ENCODE assay signal across 12 cellular contexts in the genomic region with DNA sequence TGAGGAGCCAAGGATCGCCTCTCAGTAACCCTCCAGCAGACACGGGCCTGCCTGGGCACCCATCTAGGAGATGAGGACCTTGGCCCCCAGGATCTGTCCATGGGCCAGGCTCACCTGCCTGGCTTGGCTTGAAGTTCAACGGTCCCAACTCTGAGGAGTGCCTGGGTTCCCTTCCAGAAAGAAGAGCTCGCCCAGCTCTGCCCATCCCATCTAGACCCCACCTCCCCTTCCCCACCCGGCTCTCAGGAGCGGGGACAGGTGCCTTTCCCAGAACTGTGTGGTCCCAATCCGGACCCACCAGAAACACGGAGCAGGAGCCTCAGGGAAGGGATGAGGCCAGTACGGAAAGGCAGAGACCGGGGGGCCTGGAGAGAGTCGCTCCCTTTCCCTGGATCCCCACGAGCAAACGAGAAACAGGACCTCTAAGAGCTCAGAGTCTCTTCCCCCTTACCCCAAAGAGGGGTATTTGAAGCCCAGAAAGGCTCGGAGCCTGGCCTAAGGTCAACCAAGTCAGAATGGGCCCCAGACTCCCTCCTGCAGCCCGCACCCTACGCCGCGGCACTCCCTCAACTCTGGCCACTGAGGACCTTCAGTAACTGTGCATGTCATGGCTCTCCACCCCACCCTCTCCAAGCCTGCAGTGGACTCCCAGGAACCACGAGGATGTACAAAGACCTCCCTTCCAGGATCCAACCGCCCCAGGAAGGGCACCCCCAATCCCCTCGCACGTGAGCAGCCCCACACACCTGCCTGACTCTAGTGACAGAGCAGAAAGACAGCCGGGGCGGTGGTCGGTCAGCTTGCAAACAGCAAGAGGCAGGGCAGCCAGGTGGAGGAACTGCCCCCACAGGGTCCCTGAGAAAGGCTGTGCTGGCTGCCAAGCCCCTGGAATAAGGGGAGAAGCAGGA. TPM values are rescaled to one million over a fixed set of nuclear protein-coding genes. Genes with fewer than 3 reads are reported as not detected.
DNase-seq lines count a peak whose midpoint lies in the region; ATAC-seq and TF ChIP-seq lines count a peak whose summit lies in the region.
"Had no signal": no experiment of that assay in that cellular context is flagged by ENCODE, and none has a peak within 500 bp of the region (broad histone marks: within the 10 kb centered on the region; RNA-seq: fewer than 3 reads in every experiment).

No MANE protein-coding gene starts in this region.

- no peak overlapping the region for H2AK5ac ChIP-seq in trophoblast cell (ENCODE audit: low read length)

- H3K36me3 ChIP-seq in heart right ventricle (peaks cover 0 to 35% (median 25%) of the 10 kb centered on the region in 9 donors), trophoblast cell (ENCODE audit: control insufficient read depth in 1 of 2, insufficient read depth in 2 of 2, low read length in 2 of 2) (peaks cover 21 to 32% of the 10 kb centered on the region in 2 experiments)

- POLR2A ChIA-PET in CD4-positive, alpha-beta T cell (lab: Charles Lee), result no interaction called here
- POLR2A ChIA-PET in RWPE1 (lab: Yijun Ruan, JAX; ENCODE audit: low non-redundant PET), result interaction anchor here (0.6 kb wide), 1 partner anchor 954 kb away, joined by 3 read pairs; no protein-coding TSS in a partner anchor

- peak overlapping the region; percentile 20 for H3K27ac Mint-ChIP-seq in CD4-positive, alpha-beta T cell

- no peak overlapping the region for H2BK12ac ChIP-seq in trophoblast cell (ENCODE audit: low read length)

- CTCF ChIA-PET in CD4-positive, alpha-beta T cell (lab: Charles Lee), result interaction anchor here (0.6 kb wide), 1 partner anchor 24 kb away, joined by 3 read pairs; no protein-coding TSS in a partner anchor
- CTCF ChIA-PET in RWPE1 (lab: Yijun Ruan, JAX), result no interaction called here

- H3K9ac ChIP-seq in trophoblast cell (ENCODE audit: low read length), result no peak overlapping the region

- peaks cover 13% of the 10 kb centered on the region for H3K79me2 ChIP-seq in trophoblast cell (ENCODE audit: control insufficient read depth, insufficient read depth, low read length, poor library complexity)

- H4K91ac ChIP-seq in trophoblast cell (ENCODE audit: low read depth, low read length), result no peak overlapping the region

- no peak for TF ChIP-seq POLR2A in erythroblast (IDR thresholded peaks at IDR 0.05; ENCODE audit: low read length)

- no peak overlapping the region for H3K18ac ChIP-seq in trophoblast cell (ENCODE audit: low read length)

- H3K14ac ChIP-seq in trophoblast cell (ENCODE audit: low read length), result no peak overlapping the region

- H3K4me2 ChIP-seq in trophoblast cell (ENCODE audit: low read length), result no peak overlapping the region

- H3K4me1 ChIP-seq in heart right ventricle (peaks cover 15 to 69% (median 53%) of the 10 kb centered on the region in 9 donors), trophoblast cell (ENCODE audit: control insufficient read depth in 1 of 2, insufficient read depth in 2 of 2, low read length in 2 of 2) (peaks cover 15 to 23% of the 10 kb centered on the region in 2 experiments)

- H3K27ac ChIP-seq in CD4-positive, alpha-beta T cell (ENCODE audit: low read depth, low read length), result no peak overlapping the region
- H3K27ac ChIP-seq in RWPE1 (peak overlapping the region; percentile 85), heart right ventricle (peak overlapping the region; percentile 70 to 99 (median 92)), trophoblast cell (ENCODE audit: low read depth, low read length) (no peak overlapping the region)
- H3K27ac ChIP-seq: WERI-Rb-1 had no signal

- no peaks in the 10 kb centered on the region for H3K27me3 Mint-ChIP-seq in CD4-positive, alpha-beta T cell

- no peaks in the 10 kb centered on the region for H3K27me3 ChIP-seq in CD4-positive, alpha-beta T cell (ENCODE audit: control insufficient read depth, insufficient read depth, low read length)
- no peaks in the 10 kb centered on the region for H3K27me3 ChIP-seq in heart right ventricle
- H3K27me3 ChIP-seq in trophoblast cell (ENCODE audit: insufficient read depth, low read length), result no peaks in the 10 kb centered on the region

- H3K9me3 ChIP-seq in CD4-positive, alpha-beta T cell (ENCODE audit: control insufficient read depth, low read length), result no peaks in the 10 kb centered on the region
- H3K9me3 ChIP-seq in heart right ventricle, result no peaks in the 10 kb centered on the region
- H3K9me3 ChIP-seq in trophoblast cell (ENCODE audit: insufficient read depth, low read depth, low read length), result no peaks in the 10 kb centered on the region

- H3K4me3 ChIP-seq in heart right ventricle, result peak overlapping the region; percentile 20 to 99 (median 64)
- no peak overlapping the region for H3K4me3 ChIP-seq in trophoblast cell (ENCODE audit: low read depth, low read length)

- no peak for ATAC-seq in CD4-positive, alpha-beta T cell (ENCODE audit: poor library complexity)
- ATAC-seq in heart right ventricle (peak in 1 of 8 donors; percentile 18), GM19467 (IDR thresholded peaks at IDR 0.05; ENCODE audit: unreplicated experiment) (no peak)

- no peak overlapping the region for H2BK120ac ChIP-seq in trophoblast cell (ENCODE audit: insufficient read depth, low read length, poor library complexity)

- H3K9me3 Mint-ChIP-seq in CD4-positive, alpha-beta T cell, result no peaks in the 10 kb centered on the region
- H3K9me3 Mint-ChIP-seq: CD14-positive monocyte had no signal

- TF ChIP-seq CTCF in CD4-positive, alpha-beta T cell (IDR thresholded peaks at IDR 0.05), result no peak
- TF ChIP-seq CTCF in RWPE1 (conservative IDR thresholded peaks at IDR 0.05; ENCODE audit: low read depth), result no peak
- TF ChIP-seq CTCF in heart right ventricle (IDR thresholded peaks at IDR 0.05), result no peak

- DNase-seq in CD4-positive, alpha-beta T cell, result no peak
- DNase-seq in RWPE1 (ENCODE audit: low spot score) (no peak), heart right ventricle (no peak), trophoblast cell (no peak), SW480 (ENCODE audit: low spot score) (no peak), pons (ENCODE audit: low spot score) (no peak), erythroblast (lab: John Stamatoyannopoulos, UW) (no peak)
- DNase-seq: midbrain; stimulated activated CD4-positive, alpha-beta T cell treated with anti-CD3 and anti-CD28 coated beads, Interleukin-2, amount 100 ng/mL, for 48 hours; WERI-Rb-1 had no signal

- intact Hi-C loops in CD4-positive, alpha-beta T cell (cut with DNase I, micrococcal nuclease), result no loop called here
- intact Hi-C loops in heart right ventricle (cut with DNase I), result loop anchor here in 1 of 10 donors (10.0 kb wide), 1 partner anchor 311 kb away; no protein-coding TSS in a partner anchor

- H3K4me3 Mint-ChIP-seq in CD4-positive, alpha-beta T cell, result peak overlapping the region; percentile 20
- H3K4me3 Mint-ChIP-seq: CD14-positive monocyte had no signal

- no peak overlapping the region for H2AFZ ChIP-seq in trophoblast cell (ENCODE audit: insufficient read depth, low read length, poor library complexity)

- peak overlapping the region; percentile 21 for H3K4ac ChIP-seq in trophoblast cell (ENCODE audit: low read depth, low read length)

- WGBS in heart right ventricle, 2 donors, result 72% methylated on average over 24 to 25 of the region's 25 CpGs
- WGBS in trophoblast cell (ENCODE audit: extremely low coverage, insufficient coverage, insufficient read length), result no CpG with 5 or more reads among the region's 25 CpGs

- H2BK5ac ChIP-seq in trophoblast cell (ENCODE audit: low read depth, low read length, poor library complexity), result no peak overlapping the region

- peaks cover 1% of the 10 kb centered on the region for H3K79me1 ChIP-seq in trophoblast cell (ENCODE audit: low read length)

- H4K12ac ChIP-seq in trophoblast cell (ENCODE audit: low read depth, low read length), result no peak overlapping the region

- peaks cover 32% of the 10 kb centered on the region for H3K36me3 Mint-ChIP-seq in CD4-positive, alpha-beta T cell (ENCODE audit: low read depth)

- no peak overlapping the region for H4K8ac ChIP-seq in trophoblast cell (ENCODE audit: low read depth, low read length)

- H3K4me1 Mint-ChIP-seq in CD4-positive, alpha-beta T cell (ENCODE audit: low read depth), result peaks cover 26% of the 10 kb centered on the region

- H3K23ac ChIP-seq in trophoblast cell (ENCODE audit: low read length), result no peak overlapping the region

RNA-seq across cellular contexts. Expression of a gene that starts 5.4 kb away (rescaled TPM):
- total RNA-seq in CD4-positive, alpha-beta T cell, result 10 to 100 TPM; 34.4 to 34.8 TPM
- total RNA-seq in heart right ventricle, result 100 to 1,000 TPM; 122 to 198 (median 170) TPM
- polyA plus RNA-seq in heart right ventricle, result 100 to 1,000 TPM in 1 of 2 donors, 10 to 100 TPM in 1; 55.6 to 123 TPM
- polyA plus RNA-seq in trophoblast cell (2013), result 28.9 and 29.4 TPM in 2 replicates

RNA-seq across cellular contexts. Expression of a gene that starts 43.3 kb away (rescaled TPM):
- total RNA-seq in CD4-positive, alpha-beta T cell, result under 1 TPM; 0.11 to 0.28 TPM
- total RNA-seq in heart right ventricle, result under 1 TPM; 0.06 to 0.30 (median 0.19) TPM
- under 1 TPM; 0.06 to 0.44 TPM for polyA plus RNA-seq in heart right ventricle
- polyA plus RNA-seq in trophoblast cell (2013), result 0.08 TPM in 2 replicates
- polyA plus RNA-seq: CD14-positive monocyte had no signal

Comparison
In these comparisons a context has a peak if more than half of its experiments do, and no peak if none do; other contexts are left out.
1. H3K27ac ChIP-seq: peak in RWPE1 (single experiment) and heart right ventricle (10 of 10); none in CD4-positive, alpha-beta T cell (single experiment) and trophoblast cell (single experiment).